In the genomic region with DNA sequence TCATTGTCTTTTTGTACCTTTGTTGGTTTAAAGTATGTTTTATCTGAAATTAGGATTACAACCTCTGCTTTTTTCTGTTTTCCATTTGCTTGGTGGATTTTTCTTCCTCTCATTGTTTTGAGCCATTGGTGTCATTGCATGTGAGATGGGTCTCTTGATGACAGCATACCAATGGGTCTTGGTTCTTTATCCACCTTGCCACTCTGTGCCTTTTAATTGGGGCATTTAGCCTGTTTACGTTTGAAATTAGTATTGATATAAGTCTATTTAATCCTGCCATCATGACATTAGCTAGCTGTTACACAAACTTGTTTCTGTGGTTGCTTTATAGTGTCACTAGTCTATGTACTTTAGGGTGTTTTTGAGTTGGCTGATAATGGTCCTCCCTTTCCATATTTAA, we compare ENCODE assay signal across 2 cellular contexts.
TF ChIP-seq lines count a peak whose summit lies in the region.

No MANE protein-coding gene starts in this region.

TF ChIP-seq in A549, 52 proteins besides CTCF, POLR2A, EP300 and RAD21 (continued from another document):
- TF ChIP-seq EHF (CRISPR knock-in tag; IDR thresholded peaks at IDR 0.05), result no peak
- TF ChIP-seq, protein P1, sequence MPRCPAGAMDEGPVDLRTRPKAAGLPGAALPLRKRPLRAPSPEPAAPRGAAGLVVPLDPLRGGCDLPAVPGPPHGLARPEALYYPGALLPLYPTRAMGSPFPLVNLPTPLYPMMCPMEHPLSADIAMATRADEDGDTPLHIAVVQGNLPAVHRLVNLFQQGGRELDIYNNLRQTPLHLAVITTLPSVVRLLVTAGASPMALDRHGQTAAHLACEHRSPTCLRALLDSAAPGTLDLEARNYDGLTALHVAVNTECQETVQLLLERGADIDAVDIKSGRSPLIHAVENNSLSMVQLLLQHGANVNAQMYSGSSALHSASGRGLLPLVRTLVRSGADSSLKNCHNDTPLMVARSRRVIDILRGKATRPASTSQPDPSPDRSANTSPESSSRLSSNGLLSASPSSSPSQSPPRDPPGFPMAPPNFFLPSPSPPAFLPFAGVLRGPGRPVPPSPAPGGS (IDR thresholded peaks at IDR 0.05), result no peak

TF ChIP-seq in HEK293, 187 proteins besides CTCF, POLR2A, EP300 and RAD21 (continued from another document):
- TF ChIP-seq ZNF560 (tag by site-specific recombination; IDR thresholded peaks at IDR 0.05; ENCODE audit: borderline replicate concordance) (no peak), ZNF529 (tag by site-specific recombination; IDR thresholded peaks at IDR 0.05; ENCODE audit: insufficient replicate concordance) (peak; percentile 77)
